ENCODE assay signal across 8 cellular contexts in genomic region chr1:232627645-232628334, GRCh38. TPM values are rescaled to one million over a fixed set of nuclear protein-coding genes. Genes with fewer than 3 reads are reported as not detected.
DNase-seq lines count a peak whose midpoint lies in the region; ATAC-seq and TF ChIP-seq lines count a peak whose summit lies in the region.

No MANE protein-coding gene starts in this region.

- ATAC-seq in WTC11 (peak; percentile 13), thoracic aorta (ENCODE audit: insufficient number of reproducible peaks, low FRiP score, low read depth) (no peak), GM21737 (IDR thresholded peaks at IDR 0.05; ENCODE audit: unreplicated experiment) (no peak)

- H3K4me1 ChIP-seq in iPS-18a (ENCODE audit: control insufficient read depth, low read depth, low read length) = peaks cover 33% of the 10 kb centered on the region
- H3K4me1 ChIP-seq in thoracic aorta (ENCODE audit: control insufficient read depth in 1 of 2, low read depth in 2 of 2) = peaks cover 4 to 12% of the 10 kb centered on the region in 2 donors

- CTCF ChIA-PET in activated naive CD4-positive, alpha-beta T cell treated with anti-CD3 and anti-CD28 coated beads for 36 hours (lab: Charles Lee) = interaction anchor here (0.6 to 2.2 kb wide), 12 partner anchors 10 to 824 kb away, joined by 3 to 10 read pairs (median 4); no protein-coding TSS in a partner anchor
- CTCF ChIA-PET in WTC11 (lab: Charles Lee) = interaction anchor here (0.5 to 3.0 kb wide), 57 partner anchors 9 to 1099 kb away, joined by 3 to 25 read pairs (median 4); partner anchors contain the start of genes MAP10 and TSNAX

- intact Hi-C loops in activated naive CD4-positive, alpha-beta T cell treated with anti-CD3 and anti-CD28 coated beads for 36 hours (cut with micrococcal nuclease) = loop anchor here (1.0 to 10.0 kb wide), 5 partner anchors 47 to 903 kb away; no protein-coding TSS in a partner anchor

- no peak overlapping the region for H3K27ac Mint-ChIP-seq in activated naive CD4-positive, alpha-beta T cell treated with anti-CD3 and anti-CD28 coated beads for 36 hours
- no peak overlapping the region for H3K27ac Mint-ChIP-seq in WTC11

- H3K27me3 ChIP-seq in iPS-18a (ENCODE audit: control insufficient read depth, insufficient read depth, low read length) (peaks cover 44% of the 10 kb centered on the region), thoracic aorta (replicated peaks; ENCODE audit: insufficient read depth) (no peaks in the 10 kb centered on the region)

- DNase-seq in activated naive CD4-positive, alpha-beta T cell treated with anti-CD3 and anti-CD28 coated beads for 36 hours = peak; percentile 33
- DNase-seq in activated naive CD4-positive, alpha-beta T cell treated with anti-CD3 and anti-CD28 coated beads, Interleukin-2, amount 50 U/mL, for 16 hours = no peak
- DNase-seq in NCI-H1436 treated with DMSO at 0.1 percent for 48 hours (lab: John Stamatoyannopoulos, UW) (peak; percentile 84), WTC11 (ENCODE audit: low spot score) (no peak), thoracic aorta (ENCODE audit: low spot score) (no peak), GM19240 (ENCODE audit: insufficient read length, low spot score) (no peak)

- H3K27ac ChIP-seq in iPS-18a (ENCODE audit: low read length) (no peak overlapping the region), thoracic aorta (no peak overlapping the region)

- POLR2A ChIA-PET in WTC11 (lab: Charles Lee) = interaction anchor here (0.5 to 1.0 kb wide), 2 partner anchors 200 to 401 kb away, joined by 3 read pairs; no protein-coding TSS in a partner anchor

- no peaks in the 10 kb centered on the region for H3K36me3 Mint-ChIP-seq in activated naive CD4-positive, alpha-beta T cell treated with anti-CD3 and anti-CD28 coated beads for 36 hours (ENCODE audit: low read depth)
- no peaks in the 10 kb centered on the region for H3K36me3 Mint-ChIP-seq in WTC11

- H3K9ac ChIP-seq in iPS-18a (ENCODE audit: low read length) = no peak overlapping the region

- H3K27me3 Mint-ChIP-seq in activated naive CD4-positive, alpha-beta T cell treated with anti-CD3 and anti-CD28 coated beads for 36 hours (ENCODE audit: low read depth) = peaks cover 13% of the 10 kb centered on the region
- H3K27me3 Mint-ChIP-seq in WTC11 (ENCODE audit: low read depth) = peaks cover 42% of the 10 kb centered on the region

- H3K9me3 ChIP-seq in iPS-18a (ENCODE audit: control insufficient read depth, low read depth, low read length) (no peaks in the 10 kb centered on the region), thoracic aorta (no peaks in the 10 kb centered on the region)

- H3K9me3 Mint-ChIP-seq in activated naive CD4-positive, alpha-beta T cell treated with anti-CD3 and anti-CD28 coated beads for 36 hours = no peaks in the 10 kb centered on the region
- H3K9me3 Mint-ChIP-seq in WTC11 = no peaks in the 10 kb centered on the region

- H3K4me3 ChIP-seq in iPS-18a (ENCODE audit: low read length) (peak overlapping the region; percentile 78), thoracic aorta (peak overlapping the region; percentile 91)

- peaks cover 27% of the 10 kb centered on the region for H3K4me1 Mint-ChIP-seq in activated naive CD4-positive, alpha-beta T cell treated with anti-CD3 and anti-CD28 coated beads for 36 hours (ENCODE audit: low read depth)
- H3K4me1 Mint-ChIP-seq in WTC11 = peaks cover 62% of the 10 kb centered on the region

- no peak overlapping the region for H3K4me3 Mint-ChIP-seq in activated naive CD4-positive, alpha-beta T cell treated with anti-CD3 and anti-CD28 coated beads for 36 hours
- H3K4me3 Mint-ChIP-seq in WTC11 = peak overlapping the region; percentile 92

- TF ChIP-seq CTCF in WTC11 (IDR thresholded peaks at IDR 0.05) (no peak), thoracic aorta (IDR thresholded peaks at IDR 0.05) (no peak)

- H3K36me3 ChIP-seq in iPS-18a (ENCODE audit: control insufficient read depth, low read depth, low read length) = no peaks in the 10 kb centered on the region
- H3K36me3 ChIP-seq in thoracic aorta = no peaks in the 10 kb centered on the region

TF ChIP-seq in WTC11, 78 proteins besides CTCF, POLR2A, EP300 and RAD21:
- no peak for TF ChIP-seq SP1 (CRISPR knock-in tag; conservative IDR thresholded peaks at IDR 0.05)
- no peak for TF ChIP-seq ZNF532 (CRISPR knock-in tag; IDR thresholded peaks at IDR 0.05; ENCODE audit: borderline replicate concordance)
- TF ChIP-seq GABPB1 (CRISPR knock-in tag; IDR thresholded peaks at IDR 0.05) = no peak
- no peak for TF ChIP-seq TEAD1 (CRISPR knock-in tag; IDR thresholded peaks at IDR 0.05)
- no peak for TF ChIP-seq NFYB (CRISPR knock-in tag; conservative IDR thresholded peaks at IDR 0.05; ENCODE audit: low read depth)
- TF ChIP-seq ZBTB21 (CRISPR knock-in tag; IDR thresholded peaks at IDR 0.05; ENCODE audit: borderline replicate concordance) = no peak
- no peak for TF ChIP-seq PREB (CRISPR knock-in tag; IDR thresholded peaks at IDR 0.05; ENCODE audit: borderline replicate concordance)
- no peak for TF ChIP-seq ATF6 (CRISPR knock-in tag; IDR thresholded peaks at IDR 0.05)
- no peak for TF ChIP-seq EMX1 (CRISPR knock-in tag; IDR thresholded peaks at IDR 0.05)
TF ChIP-seq in WTC11: peak in this region for 0.

RNA-seq across cellular contexts. Expression of gene SIPA1L2, which starts 2.1 kb away (rescaled TPM):
- total RNA-seq in activated naive CD4-positive, alpha-beta T cell treated with anti-CD3 and anti-CD28 coated beads for 36 hours = 1 to 10 TPM; 2.1 to 2.6 TPM
- total RNA-seq in WTC11 (2021) (10.9 to 14.3 TPM (median 11.6 TPM) in 3 replicates), thoracic aorta (10 to 100 TPM; 13.0 to 20.4 TPM)

Comparison
In these comparisons a context has a peak if more than half of its experiments do, and no peak if none do; other contexts are left out.
1. DNase-seq: peak in activated naive CD4-positive, alpha-beta T cell treated with anti-CD3 and anti-CD28 coated beads for 36 hours (single experiment) and NCI-H1436 treated with DMSO at 0.1 percent for 48 hours (single experiment); none in activated naive CD4-positive, alpha-beta T cell treated with anti-CD3 and anti-CD28 coated beads, Interleukin-2, amount 50 U/mL, for 16 hours (single experiment), WTC11 (single experiment), thoracic aorta (single experiment) and GM19240 (single experiment).